Comparison of ENCODE assay signal across 14 cellular contexts in the genomic region with DNA sequence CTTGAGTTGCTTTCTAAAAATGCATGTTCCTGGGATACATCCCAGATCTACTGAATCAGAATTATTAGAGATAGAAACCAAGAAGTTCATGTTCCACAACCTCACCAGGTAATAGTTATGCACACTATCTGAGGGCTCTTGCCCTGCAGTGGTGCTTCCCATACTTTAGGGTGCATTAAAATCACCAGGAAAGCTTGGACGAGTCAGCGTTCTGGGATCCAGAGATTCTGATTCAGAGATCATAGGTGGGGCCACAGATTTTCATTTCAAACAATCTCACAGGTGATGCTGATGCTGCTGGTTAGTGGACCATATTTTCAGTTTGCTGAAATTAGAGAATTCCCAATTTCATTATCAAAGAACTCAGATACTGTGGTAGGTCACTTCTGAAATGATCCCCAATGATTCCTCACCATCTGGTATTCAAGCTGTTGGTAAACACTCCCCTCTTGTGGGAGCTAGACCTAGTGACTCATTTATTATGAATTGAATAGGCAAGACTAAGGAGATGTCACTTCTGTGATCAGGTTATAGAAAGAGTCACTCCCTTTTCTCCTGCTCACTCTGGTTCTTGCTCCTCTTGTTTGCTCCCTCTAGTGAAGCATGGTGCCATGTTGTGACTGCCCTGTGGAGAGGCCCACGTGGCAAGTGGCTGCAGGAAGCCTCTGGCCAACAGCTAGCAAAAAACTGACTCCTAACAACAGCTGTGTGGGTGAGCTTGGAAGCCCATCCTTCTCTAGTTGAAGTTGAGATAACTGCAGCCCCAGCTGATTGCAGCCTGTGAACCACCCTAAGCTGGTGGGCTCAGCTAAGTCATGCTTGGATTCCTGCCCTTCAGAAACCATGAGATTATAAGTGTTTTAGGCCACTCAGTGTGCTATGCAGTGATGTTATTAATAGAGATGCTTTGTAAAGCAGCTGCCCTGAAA. TPM values are rescaled to one million over a fixed set of nuclear protein-coding genes. Genes with fewer than 3 reads are reported as not detected.
DNase-seq lines count a peak whose midpoint lies in the region; ATAC-seq, FAIRE-seq and TF ChIP-seq lines count a peak whose summit lies in the region.
"Had no signal": no experiment of that assay in that cellular context is flagged by ENCODE, and none has a peak within 500 bp of the region (broad histone marks: within the 10 kb centered on the region; RNA-seq: fewer than 3 reads in every experiment).

No MANE protein-coding gene starts in this region.

- 100% methylated on average over 2 of the region's 3 CpGs for WGBS in esophagus muscularis mucosa

- H3K9me3 ChIP-seq in right atrium auricular region (no peaks in the 10 kb centered on the region), RWPE2 (ENCODE audit: severe bottlenecking) (no peaks in the 10 kb centered on the region), esophagus muscularis mucosa (no peaks in the 10 kb centered on the region)

- H3K4me1 Mint-ChIP-seq in activated CD4-positive, alpha-beta memory T cell treated with anti-CD3 and anti-CD28 coated beads, Interleukin-2, amount 10 ng/mL, durations not matched to agents 7 days and 5 days, result no peaks in the 10 kb centered on the region

- H3K27ac ChIP-seq in right atrium auricular region (peak overlapping the region in 1 of 2 donors; percentile 64), RWPE2 (ENCODE audit: poor library complexity, severe bottlenecking) (peak overlapping the region; percentile 87), esophagus muscularis mucosa (replicated peaks in 1 of 4) (no peak overlapping the region)
- H3K27ac ChIP-seq: WERI-Rb-1 had no signal

- peak in 1 of 2 donors; percentile 38 for TF ChIP-seq CTCF in right atrium auricular region (IDR thresholded peaks at IDR 0.05)
- TF ChIP-seq CTCF in RWPE2 (IDR thresholded peaks at IDR 0.05; ENCODE audit: poor library complexity, severe bottlenecking), result peak; percentile 77
- no peak for TF ChIP-seq CTCF in esophagus muscularis mucosa (IDR thresholded peaks at IDR 0.05)

- H3K27ac Mint-ChIP-seq in activated CD4-positive, alpha-beta memory T cell treated with anti-CD3 and anti-CD28 coated beads, Interleukin-2, amount 10 ng/mL, durations not matched to agents 7 days and 5 days, result no peak overlapping the region
- H3K27ac Mint-ChIP-seq: CD4-positive, alpha-beta memory T cell; endodermal cell had no signal

- intact Hi-C loops in left ventricle myocardium superior (cut with micrococcal nuclease), result no loop called here
- intact Hi-C loops in esophagus muscularis mucosa (cut with DNase I), result no loop called here

- peak; percentile 62 for FAIRE-seq in urothelium cell line (lab: Jason Lieb, UNC)

- DNase-seq in left ventricle myocardium superior (no peak), right atrium auricular region (ENCODE audit: low spot score) (no peak), RWPE2 (ENCODE audit: low spot score) (no peak), esophagus muscularis mucosa (ENCODE audit: extremely low spot score) (peak; percentile 78), urothelium cell line (ENCODE audit: low spot score) (peak; percentile 60), HPDE6-E6E7 (ENCODE audit: extremely low spot score) (no peak), pons (ENCODE audit: low spot score) (no peak)
- DNase-seq in activated CD4-positive, alpha-beta memory T cell treated with anti-CD3 and anti-CD28 coated beads, Interleukin-2, amount 10 ng/mL, durations not matched to agents 7 days and 5 days, result no peak
- DNase-seq: activated effector memory CD4-positive, alpha-beta T cell treated with anti-CD3 and anti-CD28 coated beads, Interleukin-2, amount 50 U/mL, for 16 hours; CD4-positive, alpha-beta memory T cell; left colon; NCI-H1048; WERI-Rb-1 had no signal

- CTCF ChIA-PET in activated CD4-positive, alpha-beta memory T cell treated with anti-CD3 and anti-CD28 coated beads, Interleukin-2, amount 10 ng/mL, durations not matched to agents 7 days and 5 days (lab: Charles Lee), result interaction anchor here (1.1 to 2.8 kb wide), 7 partner anchors 32 to 272 kb away, joined by 5 to 12 read pairs (median 6); no protein-coding TSS in a partner anchor

- peaks cover 0 to 12% of the 10 kb centered on the region in 2 donors for H3K4me1 ChIP-seq in right atrium auricular region
- H3K4me1 ChIP-seq in RWPE2 (ENCODE audit: insufficient read depth, poor library complexity, severe bottlenecking), result peaks cover 27% of the 10 kb centered on the region
- H3K4me1 ChIP-seq in esophagus muscularis mucosa, result peaks cover 0 to 8% (median 3%) of the 10 kb centered on the region in 4 donors

- no peak overlapping the region for H3K4me3 ChIP-seq in right atrium auricular region
- no peak overlapping the region for H3K4me3 ChIP-seq in RWPE2 (ENCODE audit: severe bottlenecking)
- no peak overlapping the region for H3K4me3 ChIP-seq in esophagus muscularis mucosa

- POLR2A ChIA-PET in activated CD4-positive, alpha-beta memory T cell treated with anti-CD3 and anti-CD28 coated beads, Interleukin-2, amount 10 ng/mL, durations not matched to agents 7 days and 5 days (lab: Charles Lee), result no interaction called here

- peaks cover 16% of the 10 kb centered on the region for H3K27me3 Mint-ChIP-seq in activated CD4-positive, alpha-beta memory T cell treated with anti-CD3 and anti-CD28 coated beads, Interleukin-2, amount 10 ng/mL, durations not matched to agents 7 days and 5 days

- no peaks in the 10 kb centered on the region for H3K36me3 Mint-ChIP-seq in activated CD4-positive, alpha-beta memory T cell treated with anti-CD3 and anti-CD28 coated beads, Interleukin-2, amount 10 ng/mL, durations not matched to agents 7 days and 5 days (ENCODE audit: low read depth)
- H3K36me3 Mint-ChIP-seq: CD4-positive, alpha-beta memory T cell had no signal

- TF ChIP-seq EP300 in esophagus muscularis mucosa (IDR thresholded peaks at IDR 0.05), result no peak

- no peak overlapping the region for H3K4me3 Mint-ChIP-seq in activated CD4-positive, alpha-beta memory T cell treated with anti-CD3 and anti-CD28 coated beads, Interleukin-2, amount 10 ng/mL, durations not matched to agents 7 days and 5 days
- H3K4me3 Mint-ChIP-seq: CD4-positive, alpha-beta memory T cell; endodermal cell had no signal

- ATAC-seq in left ventricle myocardium superior, result peak; percentile 44
- peak; percentile 47 for ATAC-seq in RWPE2 (ENCODE audit: low read depth)
- ATAC-seq: left colon had no signal

- TF ChIP-seq POLR2A in esophagus muscularis mucosa (IDR thresholded peaks at IDR 0.05; ENCODE audit: low read depth), result no peak

- no peaks in the 10 kb centered on the region for H3K9me3 Mint-ChIP-seq in activated CD4-positive, alpha-beta memory T cell treated with anti-CD3 and anti-CD28 coated beads, Interleukin-2, amount 10 ng/mL, durations not matched to agents 7 days and 5 days
- H3K9me3 Mint-ChIP-seq: CD4-positive, alpha-beta memory T cell; endodermal cell had no signal

- H3K27me3 ChIP-seq in right atrium auricular region (no peaks in the 10 kb centered on the region), RWPE2 (ENCODE audit: insufficient read depth, poor library complexity, severe bottlenecking) (no peaks in the 10 kb centered on the region), esophagus muscularis mucosa (no peaks in the 10 kb centered on the region)

- H3K36me3 ChIP-seq in right atrium auricular region (no peaks in the 10 kb centered on the region), RWPE2 (ENCODE audit: low read depth) (no peaks in the 10 kb centered on the region), esophagus muscularis mucosa (no peaks in the 10 kb centered on the region)
- H3K36me3 ChIP-seq: WERI-Rb-1 had no signal

RNA-seq across cellular contexts. Expression of a gene that starts 59.8 kb away (rescaled TPM):
- total RNA-seq in left ventricle myocardium superior, result 15.7 TPM
- total RNA-seq in right atrium auricular region, result 10 to 100 TPM in 1 of 2 donors, 1 to 10 TPM in 1; 4.7 to 13.1 TPM
- total RNA-seq in esophagus muscularis mucosa, result 1 to 10 TPM in 3 of 4 donors, under 1 TPM in 1; 0.84 to 2.4 (median 1.7) TPM
- not detected for total RNA-seq in activated CD4-positive, alpha-beta memory T cell treated with anti-CD3 and anti-CD28 coated beads, Interleukin-2, amount 10 ng/mL, durations not matched to agents 7 days and 5 days
- total RNA-seq: CD4-positive, alpha-beta memory T cell had no signal

Comparison
In these comparisons a context has a peak if more than half of its experiments do, and no peak if none do; other contexts are left out.
1. DNase-seq: peak in esophagus muscularis mucosa (single experiment) and urothelium cell line (single experiment); none in left ventricle myocardium superior (single experiment), right atrium auricular region (single experiment), RWPE2 (single experiment), HPDE6-E6E7 (single experiment), activated CD4-positive, alpha-beta memory T cell treated with anti-CD3 and anti-CD28 coated beads, Interleukin-2, amount 10 ng/mL, durations not matched to agents 7 days and 5 days (single experiment) and pons (single experiment).